Comparison of ENCODE assay signal across 1 cellular context in the genomic region with DNA sequence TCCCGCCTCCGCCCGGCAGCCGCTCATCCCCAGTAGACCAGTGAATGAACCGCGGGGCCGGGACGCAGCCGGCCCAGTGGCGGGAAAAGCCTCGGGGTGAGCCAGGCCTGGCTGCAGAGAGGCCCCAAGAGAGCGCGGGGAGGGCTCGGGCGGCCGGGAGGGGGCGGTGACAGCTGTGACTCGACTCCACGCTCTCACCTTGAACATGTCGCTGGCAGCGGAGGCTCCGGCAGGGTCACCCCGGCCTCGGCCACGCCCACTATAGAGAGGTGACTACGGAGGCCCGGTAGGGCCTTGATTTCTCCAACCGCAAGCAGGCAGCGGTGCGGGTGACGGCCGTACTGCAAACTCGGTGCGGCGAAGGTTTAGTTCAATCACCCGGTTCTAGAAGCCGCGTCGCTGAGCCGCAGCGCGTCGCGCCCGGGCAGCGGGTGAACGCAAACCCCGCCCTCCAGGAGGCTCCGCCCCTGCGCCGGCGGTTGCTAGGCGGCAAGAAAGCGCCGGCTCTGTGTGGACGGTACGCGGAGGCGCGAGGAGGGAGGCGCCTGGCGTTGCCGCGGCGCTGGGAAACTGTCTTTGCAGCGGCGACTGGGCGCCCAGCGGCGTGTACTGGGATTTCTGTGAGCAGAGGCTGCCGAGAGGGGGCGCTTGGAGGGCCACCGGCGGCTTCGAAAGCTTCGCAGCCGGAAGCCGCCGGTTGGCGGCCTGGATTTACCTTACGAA.
TF ChIP-seq lines count a peak whose summit lies in the region.

A gene (minus strand): TSS at position 443 of the 723 bp plus-strand sequence. CDS start 236 bp downstream, at position 207.
A gene with protein sequence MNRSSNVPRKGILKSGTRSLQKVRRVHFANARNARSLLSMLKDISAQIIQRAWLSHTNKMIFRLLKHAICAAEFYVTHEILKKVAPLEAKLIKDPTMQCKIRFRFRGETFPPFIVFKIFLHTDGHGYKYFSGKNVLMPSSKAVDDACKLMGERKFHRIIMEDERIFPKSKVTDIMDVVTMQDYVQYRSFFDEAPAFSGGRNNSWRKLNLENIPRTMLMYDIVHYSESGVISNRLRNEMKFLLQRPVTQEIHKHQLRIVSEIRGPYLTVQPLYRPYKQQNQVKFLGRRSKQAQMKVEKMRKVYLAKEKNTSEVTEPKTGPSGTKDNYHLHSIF (plus strand): TSS at position 511 of the 723 bp plus-strand sequence. CDS start 2,297 bp downstream, outside the sequence.

TF ChIP-seq in K562, 482 proteins besides CTCF, POLR2A, EP300 and RAD21 (continued from another document and continues in another):
- TF ChIP-seq, protein P1, sequence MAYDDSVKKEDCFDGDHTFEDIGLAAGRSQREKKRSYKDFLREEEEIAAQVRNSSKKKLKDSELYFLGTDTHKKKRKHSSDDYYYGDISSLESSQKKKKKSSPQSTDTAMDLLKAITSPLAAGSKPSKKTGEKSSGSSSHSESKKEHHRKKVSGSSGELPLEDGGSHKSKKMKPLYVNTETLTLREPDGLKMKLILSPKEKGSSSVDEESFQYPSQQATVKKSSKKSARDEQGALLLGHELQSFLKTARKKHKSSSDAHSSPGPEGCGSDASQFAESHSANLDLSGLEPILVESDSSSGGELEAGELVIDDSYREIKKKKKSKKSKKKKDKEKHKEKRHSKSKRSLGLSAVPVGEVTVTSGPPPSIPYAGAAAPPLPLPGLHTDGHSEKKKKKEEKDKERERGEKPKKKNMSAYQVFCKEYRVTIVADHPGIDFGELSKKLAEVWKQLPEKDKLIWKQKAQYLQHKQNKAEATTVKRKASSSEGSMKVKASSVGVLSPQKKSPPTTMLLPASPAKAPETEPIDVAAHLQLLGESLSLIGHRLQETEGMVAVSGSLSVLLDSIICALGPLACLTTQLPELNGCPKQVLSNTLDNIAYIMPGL (CRISPR knock-in tag; IDR thresholded peaks at IDR 0.05) = peak; percentile 31; the same call in 1 of the 2 replicates
- TF ChIP-seq, protein P2, sequence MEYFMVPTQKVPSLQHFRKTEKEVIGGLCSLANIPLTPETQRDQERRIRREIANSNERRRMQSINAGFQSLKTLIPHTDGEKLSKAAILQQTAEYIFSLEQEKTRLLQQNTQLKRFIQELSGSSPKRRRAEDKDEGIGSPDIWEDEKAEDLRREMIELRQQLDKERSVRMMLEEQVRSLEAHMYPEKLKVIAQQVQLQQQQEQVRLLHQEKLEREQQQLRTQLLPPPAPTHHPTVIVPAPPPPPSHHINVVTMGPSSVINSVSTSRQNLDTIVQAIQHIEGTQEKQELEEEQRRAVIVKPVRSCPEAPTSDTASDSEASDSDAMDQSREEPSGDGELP (CRISPR knock-in tag; IDR thresholded peaks at IDR 0.05; ENCODE audit: borderline replicate concordance) = peak; percentile 94
- no peak for TF ChIP-seq ZNF133 (CRISPR knock-in tag; IDR thresholded peaks at IDR 0.05)
- TF ChIP-seq MTA1 (IDR thresholded peaks at IDR 0.05; ENCODE audit: borderline replicate concordance) = peak; percentile 51; the same call in 1 of the 2 replicates
- TF ChIP-seq, protein P3, sequence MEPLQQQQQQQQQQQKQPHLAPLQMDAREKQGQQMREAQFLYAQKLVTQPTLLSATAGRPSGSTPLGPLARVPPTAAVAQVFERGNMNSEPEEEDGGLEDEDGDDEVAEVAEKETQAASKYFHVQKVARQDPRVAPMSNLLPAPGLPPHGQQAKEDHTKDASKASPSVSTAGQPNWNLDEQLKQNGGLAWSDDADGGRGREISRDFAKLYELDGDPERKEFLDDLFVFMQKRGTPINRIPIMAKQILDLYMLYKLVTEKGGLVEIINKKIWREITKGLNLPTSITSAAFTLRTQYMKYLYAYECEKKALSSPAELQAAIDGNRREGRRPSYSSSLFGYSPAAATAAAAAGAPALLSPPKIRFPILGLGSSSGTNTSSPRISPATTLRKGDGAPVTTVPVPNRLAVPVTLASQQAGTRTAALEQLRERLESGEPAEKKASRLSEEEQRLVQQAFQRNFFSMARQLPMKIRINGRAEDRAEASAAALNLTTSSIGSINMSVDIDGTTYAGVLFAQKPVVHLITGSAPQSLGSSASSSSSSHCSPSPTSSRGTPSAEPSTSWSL (CRISPR knock-in tag; IDR thresholded peaks at IDR 0.05; ENCODE audit: borderline replicate concordance) = no peak
- TF ChIP-seq CBFA2T2 (conservative IDR thresholded peaks at IDR 0.05) = no peak
- no peak for TF ChIP-seq ILK (tag; IDR thresholded peaks at IDR 0.05; ENCODE audit: borderline replicate concordance, low read depth)
- peak; percentile 62 for TF ChIP-seq MXI1 (IDR thresholded peaks at IDR 0.05; ENCODE audit: low read depth, low read length)
- TF ChIP-seq, protein P4, sequence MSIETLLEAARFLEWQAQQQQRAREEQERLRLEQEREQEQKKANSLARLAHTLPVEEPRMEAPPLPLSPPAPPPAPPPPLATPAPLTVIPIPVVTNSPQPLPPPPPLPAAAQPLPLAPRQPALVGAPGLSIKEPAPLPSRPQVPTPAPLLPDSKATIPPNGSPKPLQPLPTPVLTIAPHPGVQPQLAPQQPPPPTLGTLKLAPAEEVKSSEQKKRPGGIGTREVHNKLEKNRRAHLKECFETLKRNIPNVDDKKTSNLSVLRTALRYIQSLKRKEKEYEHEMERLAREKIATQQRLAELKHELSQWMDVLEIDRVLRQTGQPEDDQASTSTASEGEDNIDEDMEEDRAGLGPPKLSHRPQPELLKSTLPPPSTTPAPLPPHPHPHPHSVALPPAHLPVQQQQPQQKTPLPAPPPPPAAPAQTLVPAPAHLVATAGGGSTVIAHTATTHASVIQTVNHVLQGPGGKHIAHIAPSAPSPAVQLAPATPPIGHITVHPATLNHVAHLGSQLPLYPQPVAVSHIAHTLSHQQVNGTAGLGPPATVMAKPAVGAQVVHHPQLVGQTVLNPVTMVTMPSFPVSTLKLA (conservative IDR thresholded peaks at IDR 0.05) = peak; percentile 84 to 94
- TF ChIP-seq, protein P5, sequence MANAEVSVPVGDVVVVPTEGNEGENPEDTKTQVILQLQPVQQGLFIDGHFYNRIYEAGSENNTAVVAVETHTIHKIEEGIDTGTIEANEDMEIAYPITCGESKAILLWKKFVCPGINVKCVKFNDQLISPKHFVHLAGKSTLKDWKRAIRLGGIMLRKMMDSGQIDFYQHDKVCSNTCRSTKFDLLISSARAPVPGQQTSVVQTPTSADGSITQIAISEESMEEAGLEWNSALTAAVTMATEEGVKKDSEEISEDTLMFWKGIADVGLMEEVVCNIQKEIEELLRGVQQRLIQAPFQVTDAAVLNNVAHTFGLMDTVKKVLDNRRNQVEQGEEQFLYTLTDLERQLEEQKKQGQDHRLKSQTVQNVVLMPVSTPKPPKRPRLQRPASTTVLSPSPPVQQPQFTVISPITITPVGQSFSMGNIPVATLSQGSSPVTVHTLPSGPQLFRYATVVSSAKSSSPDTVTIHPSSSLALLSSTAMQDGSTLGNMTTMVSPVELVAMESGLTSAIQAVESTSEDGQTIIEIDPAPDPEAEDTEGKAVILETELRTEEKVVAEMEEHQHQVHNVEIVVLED (CRISPR knock-in tag; IDR thresholded peaks at IDR 0.05) = peak; percentile 69
- TF ChIP-seq TEAD4 (IDR thresholded peaks at IDR 0.05; ENCODE audit: low read length) = peak; percentile 11; the same call in 1 of the 2 replicates
- TF ChIP-seq TEAD4 (CRISPR knock-in tag; IDR thresholded peaks at IDR 0.05; ENCODE audit: borderline replicate concordance) = no peak
- no peak for TF ChIP-seq ZNF436 (CRISPR knock-in tag; IDR thresholded peaks at IDR 0.05)
- TF ChIP-seq HEY1 (CRISPR knock-in tag; IDR thresholded peaks at IDR 0.05; ENCODE audit: borderline replicate concordance) = no peak
- TF ChIP-seq, protein P6, sequence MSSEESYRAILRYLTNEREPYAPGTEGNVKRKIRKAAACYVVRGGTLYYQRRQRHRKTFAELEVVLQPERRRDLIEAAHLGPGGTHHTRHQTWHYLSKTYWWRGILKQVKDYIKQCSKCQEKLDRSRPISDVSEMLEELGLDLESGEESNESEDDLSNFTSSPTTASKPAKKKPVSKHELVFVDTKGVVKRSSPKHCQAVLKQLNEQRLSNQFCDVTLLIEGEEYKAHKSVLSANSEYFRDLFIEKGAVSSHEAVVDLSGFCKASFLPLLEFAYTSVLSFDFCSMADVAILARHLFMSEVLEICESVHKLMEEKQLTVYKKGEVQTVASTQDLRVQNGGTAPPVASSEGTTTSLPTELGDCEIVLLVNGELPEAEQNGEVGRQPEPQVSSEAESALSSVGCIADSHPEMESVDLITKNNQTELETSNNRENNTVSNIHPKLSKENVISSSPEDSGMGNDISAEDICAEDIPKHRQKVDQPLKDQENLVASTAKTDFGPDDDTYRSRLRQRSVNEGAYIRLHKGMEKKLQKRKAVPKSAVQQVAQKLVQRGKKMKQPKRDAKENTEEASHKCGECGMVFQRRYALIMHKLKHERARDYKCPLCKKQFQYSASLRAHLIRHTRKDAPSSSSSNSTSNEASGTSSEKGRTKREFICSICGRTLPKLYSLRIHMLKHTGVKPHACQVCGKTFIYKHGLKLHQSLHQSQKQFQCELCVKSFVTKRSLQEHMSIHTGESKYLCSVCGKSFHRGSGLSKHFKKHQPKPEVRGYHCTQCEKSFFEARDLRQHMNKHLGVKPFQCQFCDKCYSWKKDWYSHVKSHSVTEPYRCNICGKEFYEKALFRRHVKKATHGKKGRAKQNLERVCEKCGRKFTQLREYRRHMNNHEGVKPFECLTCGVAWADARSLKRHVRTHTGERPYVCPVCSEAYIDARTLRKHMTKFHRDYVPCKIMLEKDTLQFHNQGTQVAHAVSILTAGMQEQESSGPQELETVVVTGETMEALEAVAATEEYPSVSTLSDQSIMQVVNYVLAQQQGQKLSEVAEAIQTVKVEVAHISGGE (CRISPR knock-in tag; IDR thresholded peaks at IDR 0.05) = 0 out of 6 replicates have a peak, but pooled peaks of 1 of the 3 experiments have one; percentile 52
- TF ChIP-seq, protein P7, sequence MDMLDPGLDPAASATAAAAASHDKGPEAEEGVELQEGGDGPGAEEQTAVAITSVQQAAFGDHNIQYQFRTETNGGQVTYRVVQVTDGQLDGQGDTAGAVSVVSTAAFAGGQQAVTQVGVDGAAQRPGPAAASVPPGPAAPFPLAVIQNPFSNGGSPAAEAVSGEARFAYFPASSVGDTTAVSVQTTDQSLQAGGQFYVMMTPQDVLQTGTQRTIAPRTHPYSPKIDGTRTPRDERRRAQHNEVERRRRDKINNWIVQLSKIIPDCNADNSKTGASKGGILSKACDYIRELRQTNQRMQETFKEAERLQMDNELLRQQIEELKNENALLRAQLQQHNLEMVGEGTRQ (CRISPR knock-in tag; IDR thresholded peaks at IDR 0.05) = no peak
- TF ChIP-seq NRF1 (conservative IDR thresholded peaks at IDR 0.05 in 1 of 2, IDR thresholded peaks at IDR 0.05 in 1 of 2) = peak; percentile 89 to 91
- TF ChIP-seq, protein P8, sequence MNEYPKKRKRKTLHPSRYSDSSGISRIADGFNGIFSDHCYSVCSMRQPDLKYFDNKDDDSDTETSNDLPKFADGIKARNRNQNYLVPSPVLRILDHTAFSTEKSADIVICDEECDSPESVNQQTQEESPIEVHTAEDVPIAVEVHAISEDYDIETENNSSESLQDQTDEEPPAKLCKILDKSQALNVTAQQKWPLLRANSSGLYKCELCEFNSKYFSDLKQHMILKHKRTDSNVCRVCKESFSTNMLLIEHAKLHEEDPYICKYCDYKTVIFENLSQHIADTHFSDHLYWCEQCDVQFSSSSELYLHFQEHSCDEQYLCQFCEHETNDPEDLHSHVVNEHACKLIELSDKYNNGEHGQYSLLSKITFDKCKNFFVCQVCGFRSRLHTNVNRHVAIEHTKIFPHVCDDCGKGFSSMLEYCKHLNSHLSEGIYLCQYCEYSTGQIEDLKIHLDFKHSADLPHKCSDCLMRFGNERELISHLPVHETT (CRISPR knock-in tag; conservative IDR thresholded peaks at IDR 0.05 in 1 of 2, IDR thresholded peaks at IDR 0.05 in 1 of 2) = peak in 1 of 2 experiments; percentile 95; a peak in 2 of 4 replicates
- TF ChIP-seq RCOR1 (IDR thresholded peaks at IDR 0.05; ENCODE audit: borderline replicate concordance in 1 of 2, low read depth in 2 of 2, low read length in 2 of 2) = peak in 1 of 2 experiments; percentile 25; a peak in 1 of 4 replicates
- TF ChIP-seq, protein P9, sequence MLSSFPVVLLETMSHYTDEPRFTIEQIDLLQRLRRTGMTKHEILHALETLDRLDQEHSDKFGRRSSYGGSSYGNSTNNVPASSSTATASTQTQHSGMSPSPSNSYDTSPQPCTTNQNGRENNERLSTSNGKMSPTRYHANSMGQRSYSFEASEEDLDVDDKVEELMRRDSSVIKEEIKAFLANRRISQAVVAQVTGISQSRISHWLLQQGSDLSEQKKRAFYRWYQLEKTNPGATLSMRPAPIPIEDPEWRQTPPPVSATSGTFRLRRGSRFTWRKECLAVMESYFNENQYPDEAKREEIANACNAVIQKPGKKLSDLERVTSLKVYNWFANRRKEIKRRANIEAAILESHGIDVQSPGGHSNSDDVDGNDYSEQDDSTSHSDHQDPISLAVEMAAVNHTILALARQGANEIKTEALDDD (IDR thresholded peaks at IDR 0.05) = no peak
- peak; percentile 84 for TF ChIP-seq CREM (IDR thresholded peaks at IDR 0.05; ENCODE audit: low read depth)
- TF ChIP-seq CCNT2 (IDR thresholded peaks at IDR 0.05; ENCODE audit: borderline replicate concordance, extremely low read depth, insufficient read length, low read depth, low read length) = peak; percentile 81
- TF ChIP-seq, protein P10, sequence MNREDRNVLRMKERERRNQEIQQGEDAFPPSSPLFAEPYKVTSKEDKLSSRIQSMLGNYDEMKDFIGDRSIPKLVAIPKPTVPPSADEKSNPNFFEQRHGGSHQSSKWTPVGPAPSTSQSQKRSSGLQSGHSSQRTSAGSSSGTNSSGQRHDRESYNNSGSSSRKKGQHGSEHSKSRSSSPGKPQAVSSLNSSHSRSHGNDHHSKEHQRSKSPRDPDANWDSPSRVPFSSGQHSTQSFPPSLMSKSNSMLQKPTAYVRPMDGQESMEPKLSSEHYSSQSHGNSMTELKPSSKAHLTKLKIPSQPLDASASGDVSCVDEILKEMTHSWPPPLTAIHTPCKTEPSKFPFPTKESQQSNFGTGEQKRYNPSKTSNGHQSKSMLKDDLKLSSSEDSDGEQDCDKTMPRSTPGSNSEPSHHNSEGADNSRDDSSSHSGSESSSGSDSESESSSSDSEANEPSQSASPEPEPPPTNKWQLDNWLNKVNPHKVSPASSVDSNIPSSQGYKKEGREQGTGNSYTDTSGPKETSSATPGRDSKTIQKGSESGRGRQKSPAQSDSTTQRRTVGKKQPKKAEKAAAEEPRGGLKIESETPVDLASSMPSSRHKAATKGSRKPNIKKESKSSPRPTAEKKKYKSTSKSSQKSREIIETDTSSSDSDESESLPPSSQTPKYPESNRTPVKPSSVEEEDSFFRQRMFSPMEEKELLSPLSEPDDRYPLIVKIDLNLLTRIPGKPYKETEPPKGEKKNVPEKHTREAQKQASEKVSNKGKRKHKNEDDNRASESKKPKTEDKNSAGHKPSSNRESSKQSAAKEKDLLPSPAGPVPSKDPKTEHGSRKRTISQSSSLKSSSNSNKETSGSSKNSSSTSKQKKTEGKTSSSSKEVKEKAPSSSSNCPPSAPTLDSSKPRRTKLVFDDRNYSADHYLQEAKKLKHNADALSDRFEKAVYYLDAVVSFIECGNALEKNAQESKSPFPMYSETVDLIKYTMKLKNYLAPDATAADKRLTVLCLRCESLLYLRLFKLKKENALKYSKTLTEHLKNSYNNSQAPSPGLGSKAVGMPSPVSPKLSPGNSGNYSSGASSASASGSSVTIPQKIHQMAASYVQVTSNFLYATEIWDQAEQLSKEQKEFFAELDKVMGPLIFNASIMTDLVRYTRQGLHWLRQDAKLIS (CRISPR knock-in tag; IDR thresholded peaks at IDR 0.05) = no peak
- TF ChIP-seq KLF13 (tag; IDR thresholded peaks at IDR 0.05; ENCODE audit: borderline replicate concordance, low read depth) = peak; percentile 62; the same call in 1 of the 2 replicates
- 0 out of 2 replicates have a peak, but pooled peaks have one; percentile 34 for TF ChIP-seq KLF16 (IDR thresholded peaks at IDR 0.05)
- TF ChIP-seq ZNF586 (CRISPR knock-in tag; conservative IDR thresholded peaks at IDR 0.05) = no peak
